ENCODE assay signal across 12 cellular contexts in genomic region chr11:71140206-71140919, GRCh38.
DNase-seq lines count a peak whose midpoint lies in the region; ATAC-seq and TF ChIP-seq lines count a peak whose summit lies in the region.
"Had no signal": no experiment of that assay in that cellular context is flagged by ENCODE, and none has a peak within 500 bp of the region (broad histone marks: within the 10 kb centered on the region; RNA-seq: fewer than 3 reads in every experiment).

No MANE protein-coding gene starts in this region.

- H3K4me3 Mint-ChIP-seq in progenitor cell of endocrine pancreas (ENCODE audit: low read depth) = no peak overlapping the region
- no peak overlapping the region for H3K4me3 Mint-ChIP-seq in T-cell
- H3K4me3 Mint-ChIP-seq: activated CD4-positive, alpha-beta memory T cell treated with anti-CD3 and anti-CD28 coated beads for 36 hours; activated T-helper 1 cell treated with anti-CD3 and anti-CD28 coated beads, Interleukin-12 subunit alpha, Interleukin-12 subunit beta, Interleukin-2, Interleukin-4 antibody, amounts not matched to agents 30 ng/mL and 10 ng/mL and 1 ng/mL, durations not matched to agents 14 hours and 24 hours and 36 hours had no signal

- H3K27me3 Mint-ChIP-seq in progenitor cell of endocrine pancreas (no peaks in the 10 kb centered on the region), T-cell (peaks cover 0 to 1% of the 10 kb centered on the region in 2 donors)
- H3K27me3 Mint-ChIP-seq: activated CD4-positive, alpha-beta memory T cell treated with anti-CD3 and anti-CD28 coated beads for 36 hours had no signal

- no peak for ATAC-seq in T-cell (replicated peaks in 1 of 4)
- no peak for ATAC-seq in HG02852 (IDR thresholded peaks at IDR 0.05; ENCODE audit: unreplicated experiment)
- ATAC-seq: mucosa of descending colon had no signal

- CTCF ChIA-PET in T-cell (lab: Charles Lee) = no interaction called here

- intact Hi-C loops in head of caudate nucleus (cut with DNase I) = no loop called here

- POLR2A ChIA-PET in T-cell (lab: Charles Lee) = no interaction called here

- peaks cover 2% of the 10 kb centered on the region for H3K4me1 Mint-ChIP-seq in progenitor cell of endocrine pancreas (ENCODE audit: low read depth)
- H3K4me1 Mint-ChIP-seq in T-cell = no peaks in the 10 kb centered on the region

- H3K27ac Mint-ChIP-seq in progenitor cell of endocrine pancreas = peak overlapping the region; percentile 16
- H3K27ac Mint-ChIP-seq in T-cell = no peak overlapping the region
- H3K27ac Mint-ChIP-seq: activated CD4-positive, alpha-beta memory T cell treated with anti-CD3 and anti-CD28 coated beads for 36 hours; activated T-helper 1 cell treated with anti-CD3 and anti-CD28 coated beads, Interleukin-12 subunit alpha, Interleukin-12 subunit beta, Interleukin-2, Interleukin-4 antibody, amounts not matched to agents 30 ng/mL and 10 ng/mL and 1 ng/mL, durations not matched to agents 14 hours and 24 hours and 36 hours had no signal

- DNase-seq in DMS79 treated with DMSO at 0.1 percent for 48 hours (lab: John Stamatoyannopoulos, UW) (peak; percentile 98), NCI-H345 treated with DMSO at 0.1 percent for 48 hours (lab: John Stamatoyannopoulos, UW; ENCODE audit: unreplicated experiment) (peak; percentile 96), head of caudate nucleus (peak in 35 of 42 donors; percentile 15 to 69 (median 45)), progenitor cell of endocrine pancreas (ENCODE audit: low spot score, unreplicated experiment) (no peak), UCSD-AML1 (lab: John Stamatoyannopoulos, UW; ENCODE audit: unreplicated experiment) (no peak), T-cell (no peak), HPDE6-E6E7 (ENCODE audit: extremely low spot score) (no peak)
- DNase-seq: activated CD4-positive, alpha-beta memory T cell treated with anti-CD3 and anti-CD28 coated beads for 36 hours; stimulated activated CD4-positive, alpha-beta T cell treated with anti-CD3 and anti-CD28 coated beads, Interleukin-15, amount 100 ng/mL, for 24 hours had no signal

- no peaks in the 10 kb centered on the region for H3K9me3 Mint-ChIP-seq in progenitor cell of endocrine pancreas (ENCODE audit: low read depth)
- H3K9me3 Mint-ChIP-seq in T-cell = no peaks in the 10 kb centered on the region
- H3K9me3 Mint-ChIP-seq: activated CD4-positive, alpha-beta memory T cell treated with anti-CD3 and anti-CD28 coated beads for 36 hours; activated T-helper 1 cell treated with anti-CD3 and anti-CD28 coated beads, Interleukin-12 subunit alpha, Interleukin-12 subunit beta, Interleukin-2, Interleukin-4 antibody, amounts not matched to agents 30 ng/mL and 10 ng/mL and 1 ng/mL, durations not matched to agents 14 hours and 24 hours and 36 hours had no signal

- no peak for TF ChIP-seq CTCF in progenitor cell of endocrine pancreas (IDR thresholded peaks at IDR 0.05; ENCODE audit: unreplicated experiment)

- H3K36me3 Mint-ChIP-seq in progenitor cell of endocrine pancreas (ENCODE audit: insufficient read depth) (peaks cover 17% of the 10 kb centered on the region), T-cell (no peaks in the 10 kb centered on the region)
- H3K36me3 Mint-ChIP-seq: activated CD4-positive, alpha-beta memory T cell treated with anti-CD3 and anti-CD28 coated beads for 36 hours had no signal

Comparison
In these comparisons a context has a peak if more than half of its experiments do, and no peak if none do; other contexts are left out.
1. DNase-seq: peak in DMS79 treated with DMSO at 0.1 percent for 48 hours (single experiment), NCI-H345 treated with DMSO at 0.1 percent for 48 hours (single experiment) and head of caudate nucleus (35 of 42); none in progenitor cell of endocrine pancreas (single experiment), UCSD-AML1 (single experiment), T-cell (0 of 34) and HPDE6-E6E7 (single experiment).